Comparison of ENCODE assay signal across 19 cellular contexts in the genomic region with DNA sequence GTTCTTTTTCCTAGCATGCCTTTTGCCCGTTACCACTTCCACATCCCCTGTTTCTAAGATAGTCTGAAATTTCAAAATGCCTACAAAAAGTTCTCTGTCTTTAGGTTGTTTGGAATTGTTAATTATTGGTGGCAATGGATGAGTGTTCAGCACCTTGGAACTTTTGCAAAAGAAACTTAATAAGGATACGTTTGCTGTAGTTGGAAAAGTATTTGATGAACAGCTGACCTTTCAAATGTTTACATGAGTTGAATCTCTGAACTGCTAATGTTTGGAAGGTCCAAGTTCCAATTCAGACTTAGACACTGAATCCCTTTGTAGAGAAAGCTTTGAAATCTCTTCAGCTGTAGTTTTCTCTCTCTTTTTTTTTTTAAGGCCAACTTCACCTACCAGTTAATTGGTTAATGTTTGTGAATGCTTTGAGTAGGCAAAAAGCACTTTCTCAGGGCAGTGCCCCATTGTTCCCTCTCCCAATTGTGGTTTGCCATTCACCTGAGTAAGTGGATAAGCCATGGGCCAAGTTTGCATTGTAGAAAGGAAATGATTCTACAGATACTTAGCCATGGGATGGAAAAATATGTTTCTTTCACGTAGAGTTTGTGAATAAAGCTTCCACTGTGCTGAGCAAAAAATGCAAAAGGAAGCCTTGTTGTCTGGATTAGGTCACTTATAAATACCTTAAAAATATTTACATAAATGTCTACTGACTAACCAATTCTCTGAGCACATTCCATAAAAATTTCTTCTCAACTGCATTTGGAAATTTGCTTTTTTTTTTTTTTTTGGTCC.
DNase-seq lines count a peak whose midpoint lies in the region; ATAC-seq and TF ChIP-seq lines count a peak whose summit lies in the region.
"Had no signal": no experiment of that assay in that cellular context is flagged by ENCODE, and none has a peak within 500 bp of the region (broad histone marks: within the 10 kb centered on the region; RNA-seq: fewer than 3 reads in every experiment).

No MANE protein-coding gene starts in this region.

- intact Hi-C loops in esophagus squamous epithelium (cut with DNase I): no loop called here
- intact Hi-C loops in right lobe of liver (cut with DNase I): no loop called here
- intact Hi-C loops in A673 (cut with micrococcal nuclease; ENCODE audit: unreplicated experiment): no loop called here

- no TSS peak for BruUV-seq in A673 (replicated peaks; lab: Mats Ljungman, UMichigan)

- H3K9me3 Mint-ChIP-seq in stimulated activated naive CD8-positive, alpha-beta T cell treated with anti-CD3 and anti-CD28 coated beads, Interleukin-15, amount 100 ng/mL, for 72 hours: no peaks in the 10 kb centered on the region
- H3K9me3 Mint-ChIP-seq: activated CD4-positive, alpha-beta T cell treated with anti-CD3 and anti-CD28 coated beads, Interleukin-2, amount 10 ng/mL, durations not matched to agents 7 days and 5 days; activated naive CD8-positive, alpha-beta T cell treated with anti-CD3 and anti-CD28 coated beads for 36 hours; central memory CD8-positive, alpha-beta T cell had no signal

- H3K9me3 ChIP-seq in esophagus squamous epithelium: no peaks in the 10 kb centered on the region
- H3K9me3 ChIP-seq in right lobe of liver: no peaks in the 10 kb centered on the region
- H3K9me3 ChIP-seq in HAP-1: no peaks in the 10 kb centered on the region
- H3K9me3 ChIP-seq in A673 (ENCODE audit: low read depth, low read length, poor library complexity, severe bottlenecking): no peaks in the 10 kb centered on the region
- H3K9me3 ChIP-seq: left lung, prostate gland had no signal

- in situ Hi-C loops in HAP-1 (cut with MboI; ENCODE audit: low sequenced_read_pairs): no loop called here

- WGBS in esophagus squamous epithelium, 2 donors: 47 to 54% methylated on average over 3 of the region's 3 CpGs
- WGBS in right lobe of liver (ENCODE audit: insufficient coverage, low coverage, low lambda C conversion rate, missing lambda C conversion rate): 21% methylated on average over 3 of the region's 3 CpGs

- POLR2A ChIA-PET in A673 (lab: Charles Lee; ENCODE audit: low non-redundant PET): no interaction called here

- peak overlapping the region in 1 of 2 donors; percentile 57 for H3K27ac Mint-ChIP-seq in stimulated activated naive CD8-positive, alpha-beta T cell treated with anti-CD3 and anti-CD28 coated beads, Interleukin-15, amount 100 ng/mL, for 72 hours
- H3K27ac Mint-ChIP-seq: activated CD4-positive, alpha-beta T cell treated with anti-CD3 and anti-CD28 coated beads, Interleukin-2, amount 10 ng/mL, durations not matched to agents 7 days and 5 days; activated naive CD8-positive, alpha-beta T cell treated with anti-CD3 and anti-CD28 coated beads for 36 hours had no signal

- H3K27me3 ChIP-seq in esophagus squamous epithelium (no peaks in the 10 kb centered on the region), right lobe of liver (no peaks in the 10 kb centered on the region), HAP-1 (ENCODE audit: low read depth) (no peaks in the 10 kb centered on the region), A673 (replicated peaks; ENCODE audit: insufficient read depth, low read depth, low read length, poor library complexity) (no peaks in the 10 kb centered on the region)
- H3K27me3 ChIP-seq: left lung had no signal

- no peak overlapping the region for H3K4me3 ChIP-seq in esophagus squamous epithelium
- H3K4me3 ChIP-seq in right lobe of liver: peak overlapping the region in 2 of 3 donors; percentile 1 to 9
- no peak overlapping the region for H3K4me3 ChIP-seq in HAP-1
- H3K4me3 ChIP-seq in A673 (ENCODE audit: low read depth, low read length, poor library complexity, severe bottlenecking): no peak overlapping the region
- H3K4me3 ChIP-seq: left lung, prostate gland had no signal

- DNase-seq in AG08395 (ENCODE audit: low spot score) (peak; percentile 67), NCI-H2107 treated with DMSO at 0.1 percent for 48 hours (lab: John Stamatoyannopoulos, UW; ENCODE audit: unreplicated experiment) (peak; percentile 31), esophagus squamous epithelium (lab: John Stamatoyannopoulos, UW) (no peak), right lobe of liver (no peak), HAP-1 (ENCODE audit: low spot score in 2 of 2) (no peak), A673 (ENCODE audit: low spot score) (no peak)
- DNase-seq in stimulated activated naive CD8-positive, alpha-beta T cell treated with anti-CD3 and anti-CD28 coated beads, Interleukin-15, amount 100 ng/mL, for 72 hours: no peak
- DNase-seq: activated CD4-positive, alpha-beta T cell treated with anti-CD3 and anti-CD28 coated beads, Interleukin-2, amount 10 ng/mL, durations not matched to agents 7 days and 5 days; activated naive CD8-positive, alpha-beta T cell treated with anti-CD3 and anti-CD28 coated beads for 36 hours; activated T-cell treated with anti-CD3 and anti-CD28 coated beads, Interleukin-2, amount 50 U/mL, for 1 hour; hippocampal formation; left lung; NCI-H1048; NCI-H345; SHP77 treated with DMSO at 0.1 percent for 48 hours; T-helper 9 cell had no signal

- CTCF ChIA-PET in A673 (lab: Charles Lee): no interaction called here

- H3K27ac ChIP-seq in esophagus squamous epithelium (peak overlapping the region; percentile 11 to 81 (median 50)), right lobe of liver (peak overlapping the region; percentile 16 to 96 (median 77)), A673 (ENCODE audit: low read depth, low read length, poor library complexity, severe bottlenecking) (no peak overlapping the region)
- H3K27ac ChIP-seq: left lung, prostate gland had no signal

- ATAC-seq in right lobe of liver: peak; percentile 56 to 78 (median 66)
- no peak for ATAC-seq in GM19328 (IDR thresholded peaks at IDR 0.05; ENCODE audit: unreplicated experiment)
- no peak for ATAC-seq in stimulated activated naive CD8-positive, alpha-beta T cell treated with anti-CD3 and anti-CD28 coated beads, Interleukin-15, amount 100 ng/mL, for 72 hours
- ATAC-seq: left lung had no signal

- peaks cover 6% of the 10 kb centered on the region for H3K27me3 Mint-ChIP-seq in stimulated activated naive CD8-positive, alpha-beta T cell treated with anti-CD3 and anti-CD28 coated beads, Interleukin-15, amount 100 ng/mL, for 72 hours
- H3K27me3 Mint-ChIP-seq: activated naive CD8-positive, alpha-beta T cell treated with anti-CD3 and anti-CD28 coated beads for 36 hours; central memory CD8-positive, alpha-beta T cell had no signal

- H3K4me3 Mint-ChIP-seq in stimulated activated naive CD8-positive, alpha-beta T cell treated with anti-CD3 and anti-CD28 coated beads, Interleukin-15, amount 100 ng/mL, for 72 hours: no peak overlapping the region
- H3K4me3 Mint-ChIP-seq: activated CD4-positive, alpha-beta T cell treated with anti-CD3 and anti-CD28 coated beads, Interleukin-2, amount 10 ng/mL, durations not matched to agents 7 days and 5 days; activated naive CD8-positive, alpha-beta T cell treated with anti-CD3 and anti-CD28 coated beads for 36 hours; central memory CD8-positive, alpha-beta T cell had no signal

- H3K36me3 ChIP-seq in esophagus squamous epithelium: no peaks in the 10 kb centered on the region
- H3K36me3 ChIP-seq in right lobe of liver: no peaks in the 10 kb centered on the region
- H3K36me3 ChIP-seq in HAP-1 (replicated peaks): no peaks in the 10 kb centered on the region
- no peaks in the 10 kb centered on the region for H3K36me3 ChIP-seq in A673 (ENCODE audit: insufficient read depth, low read length, poor library complexity, severe bottlenecking)
- H3K36me3 ChIP-seq: left lung, prostate gland had no signal

- no peak for TF ChIP-seq CTCF in esophagus squamous epithelium (IDR thresholded peaks at IDR 0.05)
- TF ChIP-seq CTCF in right lobe of liver (IDR thresholded peaks at IDR 0.05): no peak
- TF ChIP-seq CTCF in A673 (conservative IDR thresholded peaks at IDR 0.05; ENCODE audit: low read depth, low read length): no peak

- peaks cover 14% of the 10 kb centered on the region for H3K4me1 Mint-ChIP-seq in stimulated activated naive CD8-positive, alpha-beta T cell treated with anti-CD3 and anti-CD28 coated beads, Interleukin-15, amount 100 ng/mL, for 72 hours
- H3K4me1 Mint-ChIP-seq: central memory CD8-positive, alpha-beta T cell had no signal

- TF ChIP-seq POLR2A in esophagus squamous epithelium (IDR thresholded peaks at IDR 0.05) (no peak), right lobe of liver (IDR thresholded peaks at IDR 0.05) (no peak)

- peaks cover 0 to 98% (median 18%) of the 10 kb centered on the region in 3 donors for H3K4me1 ChIP-seq in esophagus squamous epithelium
- H3K4me1 ChIP-seq in right lobe of liver: peaks cover 0 to 91% (median 28%) of the 10 kb centered on the region in 4 donors
- no peaks in the 10 kb centered on the region for H3K4me1 ChIP-seq in HAP-1
- H3K4me1 ChIP-seq in A673 (ENCODE audit: insufficient read depth, low read length, poor library complexity, severe bottlenecking): no peaks in the 10 kb centered on the region
- H3K4me1 ChIP-seq: left lung, prostate gland had no signal

Comparison
In these comparisons a context has a peak if more than half of its experiments do, and no peak if none do; other contexts are left out.
1. DNase-seq: peak in AG08395 (single experiment) and NCI-H2107 treated with DMSO at 0.1 percent for 48 hours (single experiment); none in esophagus squamous epithelium (single experiment), right lobe of liver (0 of 3), HAP-1 (0 of 2), A673 (single experiment) and stimulated activated naive CD8-positive, alpha-beta T cell treated with anti-CD3 and anti-CD28 coated beads, Interleukin-15, amount 100 ng/mL, for 72 hours (0 of 2).
2. H3K4me3 ChIP-seq: peak in right lobe of liver (2 of 3); none in esophagus squamous epithelium (0 of 4), HAP-1 (single experiment) and A673 (single experiment).
3. ATAC-seq: peak in right lobe of liver (4 of 4); none in GM19328 (single experiment) and stimulated activated naive CD8-positive, alpha-beta T cell treated with anti-CD3 and anti-CD28 coated beads, Interleukin-15, amount 100 ng/mL, for 72 hours (single experiment).